ENCODE assay signal across 10 cellular contexts in genomic region chr9:114392749-114393112, GRCh38. TPM values are rescaled to one million over a fixed set of nuclear protein-coding genes. Genes with fewer than 3 reads are reported as not detected.
A peak's percentile ranks its signal among the peaks of the same experiment; 100 is the strongest.
DNase-seq lines count a peak whose midpoint lies in the region; ATAC-seq and TF ChIP-seq lines count a peak whose summit lies in the region.
"Had no signal": no experiment of that assay in that cellular context is flagged by ENCODE, and none has a peak within 500 bp of the region (broad histone marks: within the 10 kb centered on the region; RNA-seq: fewer than 3 reads in every experiment).

No MANE protein-coding gene starts in this region.

- H3K9me3 ChIP-seq in WERI-Rb-1 (ENCODE audit: severe bottlenecking) (no peaks in the 10 kb centered on the region), thymus (ENCODE audit: control insufficient read depth) (no peaks in the 10 kb centered on the region), neuronal stem cell (replicated peaks in 1 of 2; ENCODE audit: control insufficient read depth in 2 of 2, insufficient read depth in 1 of 2, low read depth in 1 of 2, low read length in 2 of 2) (no peaks in the 10 kb centered on the region), aorta (ENCODE audit: control insufficient read depth, low read length) (no peaks in the 10 kb centered on the region)

- no peaks in the 10 kb centered on the region for H3K9me3 Mint-ChIP-seq in activated CD4-positive, alpha-beta T cell treated with anti-CD3 and anti-CD28 coated beads for 36 hours (ENCODE audit: low read depth)

- POLR2A ChIA-PET in activated CD4-positive, alpha-beta T cell treated with anti-CD3 and anti-CD28 coated beads for 36 hours (lab: Charles Lee): interaction anchor here (0.6 to 0.7 kb wide), 2 partner anchors 10 to 220 kb away, joined by 3 read pairs; no protein-coding TSS in a partner anchor

- no peak overlapping the region for H2BK5ac ChIP-seq in neuronal stem cell (ENCODE audit: low read length)

- H3K4me1 Mint-ChIP-seq in activated CD4-positive, alpha-beta T cell treated with anti-CD3 and anti-CD28 coated beads for 36 hours: peaks cover 88% of the 10 kb centered on the region

- no peak overlapping the region for H3K4me2 ChIP-seq in neuronal stem cell (ENCODE audit: insufficient read depth, low read length, poor library complexity, severe bottlenecking)

- H3K27ac Mint-ChIP-seq in activated CD4-positive, alpha-beta T cell treated with anti-CD3 and anti-CD28 coated beads for 36 hours: peak overlapping the region; percentile 49

- H3K14ac ChIP-seq in neuronal stem cell (ENCODE audit: low read length): no peak overlapping the region

- 73% methylated on average over 3 of the region's 3 CpGs for WGBS in thymus
- WGBS in neuronal stem cell (ENCODE audit: extremely low coverage in 2 of 2, insufficient read length in 2 of 2, insufficient replicate concordance in 1 of 2), 2 donors: no CpG with 5 or more reads among the region's 3 CpGs
- 5 to 6% methylated on average over 3 of the region's 3 CpGs for WGBS in aorta, 2 donors

- no peak for ATAC-seq in activated CD4-positive, alpha-beta T cell treated with anti-CD3 and anti-CD28 coated beads for 36 hours
- ATAC-seq in left lobe of liver: peak; percentile 51
- no peak for ATAC-seq in aorta (ENCODE audit: low FRiP score)

- no peak overlapping the region for H2AFZ ChIP-seq in neuronal stem cell (ENCODE audit: low read length)

- H3K18ac ChIP-seq in neuronal stem cell (ENCODE audit: low read length): no peak overlapping the region

- CTCF ChIA-PET in activated CD4-positive, alpha-beta T cell treated with anti-CD3 and anti-CD28 coated beads for 36 hours (lab: Charles Lee): interaction anchor here (0.5 to 1.6 kb wide), 6 partner anchors 10 to 622 kb away, joined by 3 to 6 read pairs (median 4); no protein-coding TSS in a partner anchor

- intact Hi-C loops in activated CD4-positive, alpha-beta T cell treated with anti-CD3 and anti-CD28 coated beads for 36 hours (cut with DNase I, micrococcal nuclease): loop anchor here in 1 of 2 experiments (10.0 kb wide), 1 partner anchor 512 kb away; no protein-coding TSS in a partner anchor
- intact Hi-C loops in aorta (cut with DNase I): no loop called here

- peaks cover 65% of the 10 kb centered on the region for H3K36me3 ChIP-seq in WERI-Rb-1
- no peaks in the 10 kb centered on the region for H3K36me3 ChIP-seq in thymus (ENCODE audit: control insufficient read depth, insufficient read depth)
- H3K36me3 ChIP-seq in neuronal stem cell (replicated peaks in 1 of 2; ENCODE audit: control insufficient read depth in 2 of 2, insufficient read depth in 2 of 2, low read length in 2 of 2): peaks cover 0 to 2% of the 10 kb centered on the region in 2 donors
- H3K36me3 ChIP-seq in aorta (ENCODE audit: control insufficient read depth in 1 of 2, insufficient read depth in 2 of 2, low read length in 1 of 2): no peaks in the 10 kb centered on the region

- H3K27ac ChIP-seq in WERI-Rb-1 (peak overlapping the region; percentile 28), thymus (ENCODE audit: low read depth) (peak overlapping the region; percentile 3), neuronal stem cell (replicated peaks; ENCODE audit: low read length) (no peak overlapping the region), aorta (ENCODE audit: low read depth in 1 of 2, low read length in 2 of 2) (peak overlapping the region in 1 of 2 donors; percentile 66)

- no peaks in the 10 kb centered on the region for H3K27me3 Mint-ChIP-seq in activated CD4-positive, alpha-beta T cell treated with anti-CD3 and anti-CD28 coated beads for 36 hours

- DNase-seq in activated CD4-positive, alpha-beta T cell treated with anti-CD3 and anti-CD28 coated beads for 36 hours: no peak
- DNase-seq in activated CD4-positive, alpha-beta T cell treated with anti-CD3 and anti-CD28 coated beads for 1 hour: no peak
- DNase-seq in WERI-Rb-1 (no peak), left lobe of liver (ENCODE audit: low spot score) (no peak), neuronal stem cell (ENCODE audit: low spot score) (no peak), aorta (no peak)
- DNase-seq in stimulated activated CD4-positive, alpha-beta T cell treated with anti-CD3 and anti-CD28 coated beads, Interleukin-2, amount 100 ng/mL, for 24 hours: no peak
- DNase-seq: ACHN, MM.1S had no signal

- H3K4me3 ChIP-seq in WERI-Rb-1 (ENCODE audit: low read depth, low read length) (no peak overlapping the region), thymus (ENCODE audit: low read length) (no peak overlapping the region), neuronal stem cell (ENCODE audit: low read length in 2 of 2) (no peak overlapping the region), aorta (ENCODE audit: low read length in 2 of 2) (no peak overlapping the region)

- no peak for TF ChIP-seq CTCF in WERI-Rb-1 (IDR thresholded peaks at IDR 0.05; ENCODE audit: low read depth, low read length)

- H3K27me3 ChIP-seq in WERI-Rb-1 (ENCODE audit: insufficient read depth, low read depth, severe bottlenecking) (no peaks in the 10 kb centered on the region), thymus (ENCODE audit: control insufficient read depth, insufficient read depth) (no peaks in the 10 kb centered on the region), neuronal stem cell (ENCODE audit: control insufficient read depth in 3 of 3, insufficient read depth in 3 of 3, low read depth in 1 of 3, low read length in 3 of 3) (no peaks in the 10 kb centered on the region), aorta (ENCODE audit: control insufficient read depth in 1 of 2, insufficient read depth in 2 of 2, low read length in 1 of 2) (no peaks in the 10 kb centered on the region)

- no peak overlapping the region for H2BK120ac ChIP-seq in neuronal stem cell (ENCODE audit: low read depth, low read length)

- H4K8ac ChIP-seq in neuronal stem cell (ENCODE audit: low read depth, low read length): no peak overlapping the region

- no peak overlapping the region for H3K4me3 Mint-ChIP-seq in activated CD4-positive, alpha-beta T cell treated with anti-CD3 and anti-CD28 coated beads for 36 hours

- no peak overlapping the region for H2BK15ac ChIP-seq in neuronal stem cell (ENCODE audit: low read length)

- H2BK12ac ChIP-seq in neuronal stem cell (ENCODE audit: low read length): no peak overlapping the region

- H3K4me1 ChIP-seq in thymus (ENCODE audit: control insufficient read depth, insufficient read depth, low read length) (peaks cover 56% of the 10 kb centered on the region), neuronal stem cell (ENCODE audit: control insufficient read depth in 2 of 2, insufficient read depth in 1 of 2, low read depth in 1 of 2, low read length in 2 of 2) (peaks cover 12 to 21% of the 10 kb centered on the region in 2 donors), aorta (ENCODE audit: control insufficient read depth in 1 of 2, insufficient read depth in 2 of 2, low read length in 2 of 2) (peaks cover 0 to 2% of the 10 kb centered on the region in 2 donors)

- no peak overlapping the region for H3K23ac ChIP-seq in neuronal stem cell (ENCODE audit: low read depth, low read length, poor library complexity)

- H2AK5ac ChIP-seq in neuronal stem cell (ENCODE audit: low read depth, low read length): no peak overlapping the region

- peaks cover 53% of the 10 kb centered on the region for H3K36me3 Mint-ChIP-seq in activated CD4-positive, alpha-beta T cell treated with anti-CD3 and anti-CD28 coated beads for 36 hours (ENCODE audit: low read depth)

- peaks cover 3% of the 10 kb centered on the region for H3K79me1 ChIP-seq in neuronal stem cell (ENCODE audit: low read depth, low read length)

- H4K91ac ChIP-seq in neuronal stem cell (ENCODE audit: low read depth, low read length, poor library complexity): no peak overlapping the region

- H3K9ac ChIP-seq in neuronal stem cell (ENCODE audit: low read depth, low read length, poor library complexity): no peak overlapping the region

- H3K4ac ChIP-seq in neuronal stem cell (ENCODE audit: low read length): no peak overlapping the region

RNA-seq across cellular contexts. Expression of gene AKNA, which starts 4.9 kb away (rescaled TPM):
- total RNA-seq in activated CD4-positive, alpha-beta T cell treated with anti-CD3 and anti-CD28 coated beads for 36 hours: 100 to 1,000 TPM; 135 to 141 TPM
- total RNA-seq in left lobe of liver (7.3 TPM), aorta (10 to 100 TPM; 36.5 to 56.0 TPM)
- polyA plus RNA-seq in thymus (162 TPM), aorta (10 to 100 TPM; 11.9 to 27.5 TPM)
- polyA plus RNA-seq in neuronal stem cell (2013, experiment 1 of 2): 13.9 TPM
- polyA plus RNA-seq in neuronal stem cell (2013, experiment 2 of 2): 13.8 TPM
